Comparison of ENCODE assay signal across 8 cellular contexts in genomic region chr19:2329162-2329505, GRCh38. TPM values are rescaled to one million over a fixed set of nuclear protein-coding genes. Genes with fewer than 3 reads are reported as not detected.
DNase-seq lines count a peak whose midpoint lies in the region; ATAC-seq and TF ChIP-seq lines count a peak whose summit lies in the region.

No MANE protein-coding gene starts in this region.

- CTCF ChIA-PET in BJ (lab: Yijun Ruan, JAX) = no interaction called here

- peak overlapping the region; percentile 91 to 98 for H3K27ac Mint-ChIP-seq in natural killer cell

- H3K4me1 Mint-ChIP-seq in natural killer cell = peaks cover 25 to 57% of the 10 kb centered on the region in 2 donors

- no peaks in the 10 kb centered on the region for H3K27me3 ChIP-seq in BJ (ENCODE audit: control insufficient read depth, insufficient read depth, low read length)
- no peaks in the 10 kb centered on the region for H3K27me3 ChIP-seq in Karpas-422 (ENCODE audit: low read length)
- H3K27me3 ChIP-seq in duodenal mucosa (ENCODE audit: control insufficient read depth in 1 of 2, insufficient read depth in 2 of 2, low read length in 2 of 2) = no peaks in the 10 kb centered on the region

- H3K9ac ChIP-seq in Karpas-422 (ENCODE audit: low read length) (peak overlapping the region; percentile 99), duodenal mucosa (ENCODE audit: low read depth in 1 of 2, low read length in 2 of 2) (peak overlapping the region; percentile 86 to 94)

- H3K4me3 ChIP-seq in BJ (ENCODE audit: low read depth, low read length) (peak overlapping the region; percentile 95), Karpas-422 (ENCODE audit: low read length) (peak overlapping the region; percentile 97), duodenal mucosa (ENCODE audit: low read depth in 1 of 2, low read length in 2 of 2) (peak overlapping the region; percentile 91 to 94)

- intact Hi-C loops in natural killer cell (cut with micrococcal nuclease) = loop anchor here (10.0 kb wide), 1 partner anchor 54 kb away; no protein-coding TSS in a partner anchor

- H3K9me3 Mint-ChIP-seq in natural killer cell = no peaks in the 10 kb centered on the region

- no peaks in the 10 kb centered on the region for H3K27me3 Mint-ChIP-seq in natural killer cell (ENCODE audit: low read depth in 2 of 2)

- peaks cover 17% of the 10 kb centered on the region; the same call in 1 of the 2 replicates for H4K20me1 ChIP-seq in Karpas-422 (ENCODE audit: insufficient read depth, low read depth, low read length)

- H3K4me2 ChIP-seq in Karpas-422 (ENCODE audit: low read depth, low read length, poor library complexity, severe bottlenecking) = peak overlapping the region; percentile 85

- peak overlapping the region; percentile 93 for H3K4me3 Mint-ChIP-seq in natural killer cell

- H3K36me3 Mint-ChIP-seq in natural killer cell = no peaks in the 10 kb centered on the region

- ATAC-seq in natural killer cell = no peak
- no peak for ATAC-seq in activated CD4-positive, CD25-positive, alpha-beta regulatory T cell treated with anti-CD3 and anti-CD28 coated beads, Interleukin-2, amount 50 U/mL, for 24 hours

- H2AFZ ChIP-seq in Karpas-422 (ENCODE audit: low read length) = no peak overlapping the region

- H3K9me3 ChIP-seq in Karpas-422 (ENCODE audit: low read length) (no peaks in the 10 kb centered on the region), duodenal mucosa (ENCODE audit: control insufficient read depth in 1 of 2, low read length in 2 of 2) (no peaks in the 10 kb centered on the region)

- TF ChIP-seq CTCF in BJ (IDR thresholded peaks at IDR 0.05; ENCODE audit: insufficient read depth, low read depth, low read length) (no peak), natural killer cell (IDR thresholded peaks at IDR 0.05) (no peak), GM20000 (IDR thresholded peaks at IDR 0.05; ENCODE audit: extremely low read depth, missing control alignments) (no peak)

- H3K36me3 ChIP-seq in BJ (ENCODE audit: control insufficient read depth, insufficient read depth, low read length) (peaks cover 8% of the 10 kb centered on the region), Karpas-422 (ENCODE audit: insufficient read depth, low read length) (0 out of 2 replicates have a peak, but pooled peaks cover 7% of the 10 kb centered on the region), duodenal mucosa (ENCODE audit: control insufficient read depth in 1 of 2, insufficient read depth in 2 of 2, low read length in 2 of 2) (peaks cover 0 to 21% of the 10 kb centered on the region in 2 donors)

- H3K4me1 ChIP-seq in Karpas-422 (ENCODE audit: low read length) (peaks cover 47% of the 10 kb centered on the region), duodenal mucosa (ENCODE audit: control insufficient read depth in 1 of 2, insufficient read depth in 2 of 2, low read length in 2 of 2) (peaks cover 38 to 63% of the 10 kb centered on the region in 2 donors)

- POLR2A ChIA-PET in BJ (lab: Charles Lee) = no interaction called here

- H3K79me2 ChIP-seq in Karpas-422 (ENCODE audit: low read length) = peaks cover 78% of the 10 kb centered on the region

- H3K27ac ChIP-seq in Karpas-422 (ENCODE audit: low read length) (peak overlapping the region; percentile 64; the same call in 1 of the 2 replicates), duodenal mucosa (ENCODE audit: low read depth, low read length) (peak overlapping the region; percentile 84)

- DNase-seq in BJ (ENCODE audit: low read depth) = no peak
- DNase-seq in Karpas-422 = peak; percentile 52
- DNase-seq in natural killer cell = no peak
- DNase-seq in OCI-M2 (lab: John Stamatoyannopoulos, UW; ENCODE audit: unreplicated experiment) = no peak
- no peak for DNase-seq in GM20000 (ENCODE audit: low spot score)
- DNase-seq in stimulated activated naive CD4-positive, alpha-beta T cell treated with Interleukin-2 at 50 U/mL for 16 hours (lab: John Stamatoyannopoulos, UW) = no peak

- H3K9me2 ChIP-seq in Karpas-422 (replicated peaks; ENCODE audit: insufficient read depth, low read length) = no peaks in the 10 kb centered on the region

RNA-seq across cellular contexts. Expression of gene SPPL2B, which starts 0.7 kb away (rescaled TPM):
- 12.0 and 24.9 TPM in 2 replicates for polyA plus RNA-seq in BJ (2011; rRNA removed)
- polyA minus RNA-seq in BJ (2011; rRNA and poly(A)+ RNA removed) = 9.4 and 11.5 TPM in 2 replicates
- 18.2 and 48.3 TPM in 2 replicates for total RNA-seq in Karpas-422 (2014; rRNA removed; shearing (Covaris generic); ENCODE audit: low replicate concordance)
- total RNA-seq in natural killer cell = 10 to 100 TPM; 63.2 to 83.8 (median 79.7) TPM

RNA-seq across cellular contexts. Expression of gene LSM7, which starts 0.7 kb away (rescaled TPM):
- 154 and 165 TPM in 2 replicates for polyA plus RNA-seq in BJ (2011; rRNA removed)
- polyA minus RNA-seq in BJ (2011; rRNA and poly(A)+ RNA removed) = 15.8 and 22.9 TPM in 2 replicates
- 140 and 228 TPM in 2 replicates for total RNA-seq in Karpas-422 (2014; rRNA removed; shearing (Covaris generic); ENCODE audit: low replicate concordance)
- total RNA-seq in natural killer cell = 10 to 100 TPM; 52.0 to 80.2 (median 77.4) TPM

RNA-seq across cellular contexts. Expression of gene LINGO3, which starts 21.2 kb away (rescaled TPM):
- not detected in 2 replicates for polyA plus RNA-seq in BJ (2011; rRNA removed)
- not detected in 2 replicates for polyA minus RNA-seq in BJ (2011; rRNA and poly(A)+ RNA removed)
- not detected in 2 replicates for total RNA-seq in Karpas-422 (2014; rRNA removed; shearing (Covaris generic); ENCODE audit: low replicate concordance)
- total RNA-seq in natural killer cell = 1 to 10 TPM in 1 of 3 donors, under 1 TPM in 2; 0.68 to 1.0 (median 0.84) TPM

RNA-seq across cellular contexts. Expression of gene TMPRSS9, which starts 30.9 kb away (rescaled TPM):
- polyA plus RNA-seq in BJ (2011; rRNA removed) = not detected in 2 replicates
- polyA minus RNA-seq in BJ (2011; rRNA and poly(A)+ RNA removed) = not detected in 2 replicates
- total RNA-seq in Karpas-422 (2014; rRNA removed; shearing (Covaris generic); ENCODE audit: low replicate concordance) = not detected in 2 replicates
- total RNA-seq in natural killer cell = not detected

RNA-seq across cellular contexts. Expression of gene PEAK3, which starts 47.2 kb away (rescaled TPM):
- polyA plus RNA-seq in BJ (2011; rRNA removed) = not detected in 2 replicates
- 0.10 TPM in 1 of 2 replicates, not detected in the other for polyA minus RNA-seq in BJ (2011; rRNA and poly(A)+ RNA removed)
- not detected in 2 replicates for total RNA-seq in Karpas-422 (2014; rRNA removed; shearing (Covaris generic); ENCODE audit: low replicate concordance)
- 1 to 10 TPM; 5.7 to 9.5 (median 8.4) TPM for total RNA-seq in natural killer cell
